In genomic region chr10:75424553-75424952, GRCh38 we compare ENCODE assay signal across 35 cellular contexts. TPM values are rescaled to one million over a fixed set of nuclear protein-coding genes. Genes with fewer than 3 reads are reported as not detected.
"Had no signal": no experiment of that assay in that cellular context is flagged by ENCODE, and none has a peak within 500 bp of the region (broad histone marks: within the 10 kb centered on the region; RNA-seq: fewer than 3 reads in every experiment).

No MANE protein-coding gene starts in this region.

- H3K4me3 Mint-ChIP-seq: activated B cell treated with CpG ODN at 0.5 μM for 24 hours; activated CD4-positive, alpha-beta memory T cell treated with anti-CD3 and anti-CD28 coated beads for 36 hours; activated CD4-positive, alpha-beta T cell treated with anti-CD3 and anti-CD28 coated beads for 36 hours; activated CD4-positive, alpha-beta T cell treated with anti-CD3 and anti-CD28 coated beads, Interleukin-2, amount 10 ng/mL, durations not matched to agents 24 days and 14 days; activated CD8-positive, alpha-beta memory T cell treated with anti-CD3 and anti-CD28 coated beads, Interleukin-2, amount 10 ng/mL, durations not matched to agents 7 days and 5 days; activated CD8-positive, alpha-beta T cell treated with anti-CD3 and anti-CD28 coated beads, Interleukin-2, amount 10 ng/mL, durations not matched to agents 7 days and 5 days; activated naive CD8-positive, alpha-beta T cell; activated T-helper 1 cell treated with anti-CD3 and anti-CD28 coated beads, Interleukin-12 subunit alpha, Interleukin-12 subunit beta, Interleukin-2, Interleukin-4 antibody, amounts not matched to agents 30 ng/mL and 10 ng/mL and 1 ng/mL, durations not matched to agents 14 hours and 24 hours and 36 hours; T-cell; T-helper 1 cell treated with Interleukin-12 subunit alpha and Interleukin-12 subunit beta and Interleukin-4 antibody, amounts not matched to agents 30 μg/mL and 1 μg/mL, for 36 hours had no signal

- H3K4me3 ChIP-seq: body of pancreas, cardiac muscle cell, colonic mucosa, esophagus muscularis mucosa, gastroesophageal sphincter had no signal

- H3K4me1 Mint-ChIP-seq: activated B cell treated with CpG ODN at 0.5 μM for 24 hours; activated CD4-positive, alpha-beta T cell treated with anti-CD3 and anti-CD28 coated beads for 36 hours; activated CD4-positive, alpha-beta T cell treated with anti-CD3 and anti-CD28 coated beads, Interleukin-2, amount 10 ng/mL, durations not matched to agents 24 days and 14 days; activated CD8-positive, alpha-beta memory T cell treated with anti-CD3 and anti-CD28 coated beads, Interleukin-2, amount 10 ng/mL, durations not matched to agents 7 days and 5 days; T-cell had no signal

- H3K27ac ChIP-seq: cardiac muscle cell, colonic mucosa, esophagus muscularis mucosa, gastroesophageal sphincter, WERI-Rb-1 had no signal

- H3K36me3 ChIP-seq: cardiac muscle cell, colonic mucosa, esophagus muscularis mucosa, gastroesophageal sphincter, WERI-Rb-1 had no signal

- H3K9me3 ChIP-seq: body of pancreas, colonic mucosa, esophagus muscularis mucosa, gastroesophageal sphincter had no signal

- H3K9me3 Mint-ChIP-seq: activated B cell treated with CpG ODN at 0.5 μM for 24 hours; activated CD4-positive, alpha-beta memory T cell treated with anti-CD3 and anti-CD28 coated beads for 36 hours; activated CD4-positive, alpha-beta T cell treated with anti-CD3 and anti-CD28 coated beads, Interleukin-2, amount 10 ng/mL, durations not matched to agents 24 days and 14 days; activated T-helper 1 cell treated with anti-CD3 and anti-CD28 coated beads, Interleukin-12 subunit alpha, Interleukin-12 subunit beta, Interleukin-2, Interleukin-4 antibody, amounts not matched to agents 30 ng/mL and 10 ng/mL and 1 ng/mL, durations not matched to agents 14 hours and 24 hours and 36 hours; activated T-helper 2 cell treated with anti-CD3 and anti-CD28 coated beads, Interferon-gamma antibody, Interleukin-2, Interleukin-4, amounts not matched to agents 10 μg/mL and 5 μg/mL and 100 μg/mL, durations not matched to agents 14 hours and 24 hours and 36 hours; T-cell; T-helper 1 cell treated with Interleukin-12 subunit alpha and Interleukin-12 subunit beta and Interleukin-4 antibody, amounts not matched to agents 30 μg/mL and 1 μg/mL, for 36 hours had no signal

- H3K36me3 Mint-ChIP-seq: activated CD4-positive, alpha-beta memory T cell treated with anti-CD3 and anti-CD28 coated beads for 36 hours; activated CD8-positive, alpha-beta memory T cell treated with anti-CD3 and anti-CD28 coated beads, Interleukin-2, amount 10 ng/mL, durations not matched to agents 7 days and 5 days; T-cell had no signal

- H3K27ac Mint-ChIP-seq: activated B cell treated with CpG ODN at 0.5 μM for 24 hours; activated CD4-positive, alpha-beta memory T cell treated with anti-CD3 and anti-CD28 coated beads for 36 hours; activated CD4-positive, alpha-beta T cell treated with anti-CD3 and anti-CD28 coated beads for 36 hours; activated CD4-positive, alpha-beta T cell treated with anti-CD3 and anti-CD28 coated beads, Interleukin-2, amount 10 ng/mL, durations not matched to agents 24 days and 14 days; activated CD8-positive, alpha-beta memory T cell treated with anti-CD3 and anti-CD28 coated beads, Interleukin-2, amount 10 ng/mL, durations not matched to agents 7 days and 5 days; activated CD8-positive, alpha-beta T cell treated with anti-CD3 and anti-CD28 coated beads, Interleukin-2, amount 10 ng/mL, durations not matched to agents 7 days and 5 days; activated naive CD8-positive, alpha-beta T cell; activated T-helper 1 cell treated with anti-CD3 and anti-CD28 coated beads, Interleukin-12 subunit alpha, Interleukin-12 subunit beta, Interleukin-2, Interleukin-4 antibody, amounts not matched to agents 30 ng/mL and 10 ng/mL and 1 ng/mL, durations not matched to agents 14 hours and 24 hours and 36 hours; activated T-helper 2 cell treated with anti-CD3 and anti-CD28 coated beads, Interferon-gamma antibody, Interleukin-2, Interleukin-4, amounts not matched to agents 10 μg/mL and 5 μg/mL and 100 μg/mL, durations not matched to agents 14 hours and 24 hours and 36 hours; T-cell; T-helper 1 cell treated with Interleukin-12 subunit alpha and Interleukin-12 subunit beta and Interleukin-4 antibody, amounts not matched to agents 30 μg/mL and 1 μg/mL, for 36 hours had no signal

- DNase-seq: activated B cell treated with CpG ODN at 0.5 μM for 24 hours; activated CD4-positive, alpha-beta memory T cell treated with anti-CD3 and anti-CD28 coated beads for 36 hours; activated CD4-positive, alpha-beta T cell treated with anti-CD3 and anti-CD28 coated beads for 36 hours; activated CD4-positive, alpha-beta T cell treated with anti-CD3 and anti-CD28 coated beads, Interleukin-2, amount 10 ng/mL, durations not matched to agents 24 days and 14 days; activated CD8-positive, alpha-beta memory T cell treated with anti-CD3 and anti-CD28 coated beads, Interleukin-2, amount 10 ng/mL, durations not matched to agents 7 days and 5 days; activated CD8-positive, alpha-beta memory T cell treated with anti-CD3 and anti-CD28 coated beads, Interleukin-2, amount 50 U/mL, for 4 hours; activated CD8-positive, alpha-beta T cell treated with anti-CD3 and anti-CD28 coated beads, Interleukin-2, amount 10 ng/mL, durations not matched to agents 7 days and 5 days; activated gamma-delta T cell treated with Interleukin-2 at 50 U/mL for 16 hours; activated naive CD4-positive, alpha-beta T cell treated with anti-CD3 and anti-CD28 coated beads, Interleukin-2, amount 50 U/mL, for 16 hours; activated naive CD4-positive, alpha-beta T cell treated with Interleukin-2 at 50 U/mL for 16 hours; activated T-cell treated with anti-CD3 and anti-CD28 coated beads, Interleukin-2, amount 50 U/mL, for 1 hour; activated T-cell treated with anti-CD3 and anti-CD28 coated beads, Interleukin-2, amount 50 U/mL, for 48 hours; amniotic stem cell; aorta; central memory CD4-positive, alpha-beta T cell; cerebellar nuclear complex; colonic mucosa; effector CD8-positive, alpha-beta T cell; erythroblast; foreskin melanocyte; SW 1271; T-cell; T1000; WERI-Rb-1 had no signal

- H3K27me3 ChIP-seq: body of pancreas, colonic mucosa, esophagus muscularis mucosa, gastroesophageal sphincter had no signal

- H3K4me1 ChIP-seq: colonic mucosa had no signal

- ATAC-seq: activated CD4-positive, alpha-beta T cell treated with anti-CD3 and anti-CD28 coated beads for 36 hours; activated CD4-positive, CD25-positive, alpha-beta regulatory T cell treated with anti-CD3 and anti-CD28 coated beads, Interleukin-2, amount 50 U/mL, for 24 hours; activated CD8-positive, alpha-beta memory T cell treated with anti-CD3 and anti-CD28 coated beads, Interleukin-2, amount 10 ng/mL, durations not matched to agents 7 days and 5 days; activated CD8-positive, alpha-beta T cell treated with anti-CD3 and anti-CD28 coated beads, Interleukin-2, amount 10 ng/mL, durations not matched to agents 7 days and 5 days; body of pancreas; gastroesophageal sphincter; T-cell had no signal

RNA-seq across cellular contexts. Expression of gene LRMDA, which starts 6.9 kb away (rescaled TPM):
- total RNA-seq: activated B cell treated with CpG ODN at 0.5 μM for 24 hours; activated CD4-positive, alpha-beta memory T cell treated with anti-CD3 and anti-CD28 coated beads for 36 hours; activated CD4-positive, alpha-beta T cell treated with anti-CD3 and anti-CD28 coated beads for 36 hours; activated CD4-positive, alpha-beta T cell treated with anti-CD3 and anti-CD28 coated beads, Interleukin-2, amount 10 ng/mL, durations not matched to agents 24 days and 14 days; activated CD8-positive, alpha-beta memory T cell treated with anti-CD3 and anti-CD28 coated beads for 36 hours; activated CD8-positive, alpha-beta memory T cell treated with anti-CD3 and anti-CD28 coated beads, Interleukin-2, amount 10 ng/mL, durations not matched to agents 7 days and 5 days; activated CD8-positive, alpha-beta T cell treated with anti-CD3 and anti-CD28 coated beads, Interleukin-2, amount 10 ng/mL, durations not matched to agents 7 days and 5 days; activated T-helper 1 cell treated with anti-CD3 and anti-CD28 coated beads, Interleukin-12 subunit alpha, Interleukin-12 subunit beta, Interleukin-2, Interleukin-4 antibody, amounts not matched to agents 30 ng/mL and 10 ng/mL and 1 ng/mL, durations not matched to agents 14 hours and 24 hours and 36 hours; activated T-helper 2 cell treated with anti-CD3 and anti-CD28 coated beads, Interferon-gamma antibody, Interleukin-2, Interleukin-4, amounts not matched to agents 10 μg/mL and 5 μg/mL and 100 μg/mL, durations not matched to agents 14 hours and 24 hours and 36 hours; T-helper 2 cell treated with Interferon-gamma antibody and Interleukin-4, amounts not matched to agents 100 ng/mL and 5 ng/mL, for 36 hours had no signal

RNA-seq across cellular contexts. Expression of gene ZNF503, which starts 23.0 kb away (rescaled TPM):
- total RNA-seq: activated B cell treated with CpG ODN at 0.5 μM for 24 hours; activated T-helper 1 cell treated with anti-CD3 and anti-CD28 coated beads, Interleukin-12 subunit alpha, Interleukin-12 subunit beta, Interleukin-2, Interleukin-4 antibody, amounts not matched to agents 30 ng/mL and 10 ng/mL and 1 ng/mL, durations not matched to agents 14 hours and 24 hours and 36 hours had no signal
